In the genomic region with DNA sequence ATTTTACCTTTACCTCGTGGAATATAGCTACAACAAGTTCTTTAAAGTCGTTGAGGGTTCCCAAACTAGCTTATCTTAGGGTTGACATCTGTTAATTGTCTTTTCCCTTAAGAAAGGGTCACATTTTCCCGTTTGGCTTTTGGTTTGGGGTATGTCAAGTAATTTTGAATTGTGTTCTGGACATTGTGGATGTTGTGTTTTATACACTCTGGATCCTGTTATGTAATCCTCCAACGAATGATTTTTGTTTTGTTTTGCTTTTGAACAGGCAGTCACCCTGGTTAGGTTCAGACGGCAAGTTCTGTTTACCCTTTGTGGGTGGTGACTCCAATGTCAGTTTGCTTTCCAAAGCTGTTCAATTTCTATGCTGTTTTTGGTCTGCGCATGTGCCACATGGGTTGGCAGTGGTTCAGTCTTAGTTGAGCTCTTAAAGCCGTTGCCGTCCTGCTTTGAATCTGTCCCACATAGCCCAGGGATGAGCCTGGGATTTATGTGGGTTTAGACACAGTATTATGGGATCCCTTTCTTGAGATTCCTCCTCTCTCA, we compare ENCODE assay signal across 22 cellular contexts.
"Had no signal": no experiment of that assay in that cellular context is flagged by ENCODE, and none has a peak within 500 bp of the region (broad histone marks: within the 10 kb centered on the region; RNA-seq: fewer than 3 reads in every experiment).

No MANE protein-coding gene starts in this region.

- H3K27ac ChIP-seq: esophagus squamous epithelium, gastroesophageal sphincter, left lung, lower lobe of right lung, parathyroid adenoma, psoas muscle, sigmoid colon, skin epidermis, suprapubic skin, thyroid gland had no signal

- H3K27me3 ChIP-seq: esophagus squamous epithelium, gastroesophageal sphincter, left lung, sigmoid colon, suprapubic skin, thyroid gland had no signal

- H3K9me3 Mint-ChIP-seq: natural killer cell treated with Interleukin-12 subunit alpha and Interleukin-12 subunit beta and Interleukin-15 and Interleukin-18, amount 100 ng/mL, for 72 hours; type B pancreatic cell had no signal

- DNase-seq: effector memory CD4-positive, alpha-beta T cell; esophagus squamous epithelium; glutamatergic neuron; islet precursor cell; left lung; lower lobe of right lung; midbrain; occipital lobe; psoas muscle; retina; sigmoid colon; stimulated activated CD4-positive, alpha-beta T cell treated with anti-CD3 and anti-CD28 coated beads, Interleukin-2, amount 100 ng/mL, for 48 hours; stimulated activated naive CD8-positive, alpha-beta T cell treated with anti-CD3 and anti-CD28 coated beads, Interleukin-15, Interleukin-2, amounts not matched to agents 100 U/mL and 50 U/mL, for 24 hours; thyroid gland had no signal

- H3K4me3 ChIP-seq: esophagus squamous epithelium, gastroesophageal sphincter, left lung, lower lobe of right lung, psoas muscle, sigmoid colon, skin epidermis, suprapubic skin, thyroid gland had no signal

- H3K4me1 ChIP-seq: esophagus squamous epithelium, gastroesophageal sphincter, left lung, lower lobe of right lung, parathyroid adenoma, psoas muscle, sigmoid colon, suprapubic skin had no signal

- H3K9me3 ChIP-seq: suprapubic skin, thyroid gland had no signal

- H3K9ac ChIP-seq: parathyroid adenoma had no signal

- H3K4me3 Mint-ChIP-seq: memory B cell; natural killer cell treated with Interleukin-12 subunit alpha and Interleukin-12 subunit beta and Interleukin-15 and Interleukin-18, amount 100 ng/mL, for 72 hours; type B pancreatic cell had no signal

- H3K27ac Mint-ChIP-seq: memory B cell; natural killer cell treated with Interleukin-12 subunit alpha and Interleukin-12 subunit beta and Interleukin-15 and Interleukin-18, amount 100 ng/mL, for 72 hours; type B pancreatic cell had no signal

- H3K4me1 Mint-ChIP-seq: memory B cell had no signal

- FAIRE-seq: urothelium cell line had no signal

- ATAC-seq: gastroesophageal sphincter; left lung; lower lobe of right lung; natural killer cell treated with Interleukin-12 subunit alpha and Interleukin-12 subunit beta and Interleukin-15 and Interleukin-18, amount 100 ng/mL, for 72 hours; psoas muscle; stimulated activated naive CD8-positive, alpha-beta T cell treated with anti-CD3 and anti-CD28 coated beads, Interleukin-15, Interleukin-2, amounts not matched to agents 100 U/mL and 50 U/mL, for 24 hours had no signal

- H3K79me2 ChIP-seq: parathyroid adenoma had no signal

- H3K27me3 Mint-ChIP-seq: memory B cell; natural killer cell treated with Interleukin-12 subunit alpha and Interleukin-12 subunit beta and Interleukin-15 and Interleukin-18, amount 100 ng/mL, for 72 hours; type B pancreatic cell had no signal

- H2AFZ ChIP-seq: parathyroid adenoma had no signal
